ENCODE assay signal across 1 cellular context in the genomic region with DNA sequence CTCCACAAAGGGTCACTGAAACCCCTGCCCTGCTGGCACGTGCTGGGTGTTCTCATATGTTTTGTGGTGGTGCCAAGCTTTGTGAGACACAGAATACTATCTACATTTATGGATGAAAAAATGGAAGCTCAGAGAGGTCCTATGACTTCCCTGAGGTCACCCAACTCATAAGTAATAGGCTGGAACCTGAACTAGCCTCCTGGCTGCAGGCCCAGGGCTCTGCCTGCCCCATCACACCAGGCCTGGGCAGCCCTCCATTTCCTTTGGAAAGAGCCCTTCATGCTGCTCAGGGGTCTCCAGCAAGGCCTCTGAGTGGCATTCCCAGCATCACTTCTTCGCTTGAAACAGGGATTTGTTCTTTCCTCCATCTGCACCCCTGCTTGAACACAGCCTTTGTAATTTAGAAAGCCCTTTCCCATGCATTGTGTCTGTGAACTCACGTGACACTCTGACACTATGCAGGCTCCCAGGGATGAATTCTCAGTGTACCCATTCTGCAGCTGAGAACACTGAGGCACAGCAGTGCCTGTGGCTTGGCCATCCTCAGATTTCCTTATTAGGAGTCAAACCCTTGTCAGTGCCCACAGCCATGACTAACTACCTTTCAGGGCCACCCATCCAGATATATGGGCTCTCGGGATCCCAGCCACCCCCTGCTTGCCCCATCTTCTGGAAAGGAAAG.
TF ChIP-seq lines count a peak whose summit lies in the region.

No MANE protein-coding gene starts in this region.

TF ChIP-seq in H1, 55 proteins besides CTCF, POLR2A, EP300 and RAD21:
- TF ChIP-seq FOSL1 (IDR thresholded peaks at IDR 0.05; ENCODE audit: insufficient read depth, low read depth, low read length) (no peak), SAP30 (IDR thresholded peaks at IDR 0.05; ENCODE audit: insufficient read depth, insufficient replicate concordance, low read length) (no peak), POLR2AphosphoS5 (IDR thresholded peaks at IDR 0.05; ENCODE audit: low read depth, low read length) (no peak), SIRT6 (IDR thresholded peaks at IDR 0.05; ENCODE audit: low read length) (no peak), SP2 (IDR thresholded peaks at IDR 0.05; ENCODE audit: low read length) (no peak), HDAC2 (IDR thresholded peaks at IDR 0.05; ENCODE audit: borderline replicate concordance in 1 of 2, low read depth in 2 of 2, low read length in 2 of 2) (peak in 1 of 2 experiments; percentile 62; a peak in 1 of 4 replicates), EZH2 (IDR thresholded peaks at IDR 0.05; ENCODE audit: low read depth, low read length, severe bottlenecking) (no peak), POU5F1 (IDR thresholded peaks at IDR 0.05; ENCODE audit: low read depth, low read length) (no peak), YY1 (IDR thresholded peaks at IDR 0.05; ENCODE audit: low read depth, low read length) (no peak), SIX5 (IDR thresholded peaks at IDR 0.05; ENCODE audit: low read depth, low read length) (no peak), KDM4A (IDR thresholded peaks at IDR 0.05; ENCODE audit: low read depth, low read length, severe bottlenecking) (no peak), RNF2 (IDR thresholded peaks at IDR 0.05; ENCODE audit: borderline replicate concordance, low read depth, low read length, missing control alignments, poor library complexity, severe bottlenecking) (no peak), PHF8 (conservative IDR thresholded peaks at IDR 0.05; ENCODE audit: low read depth, low read length) (no peak), KDM1A (IDR thresholded peaks at IDR 0.05; ENCODE audit: borderline replicate concordance, low read length) (peak; percentile 93; the same call in 1 of the 2 replicates)
- TF ChIP-seq, protein P1, sequence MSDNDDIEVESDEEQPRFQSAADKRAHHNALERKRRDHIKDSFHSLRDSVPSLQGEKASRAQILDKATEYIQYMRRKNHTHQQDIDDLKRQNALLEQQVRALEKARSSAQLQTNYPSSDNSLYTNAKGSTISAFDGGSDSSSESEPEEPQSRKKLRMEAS (IDR thresholded peaks at IDR 0.05), result no peak
TF ChIP-seq in H1: peak in this region for 2.
